ENCODE assay signal across 8 cellular contexts in the genomic region with DNA sequence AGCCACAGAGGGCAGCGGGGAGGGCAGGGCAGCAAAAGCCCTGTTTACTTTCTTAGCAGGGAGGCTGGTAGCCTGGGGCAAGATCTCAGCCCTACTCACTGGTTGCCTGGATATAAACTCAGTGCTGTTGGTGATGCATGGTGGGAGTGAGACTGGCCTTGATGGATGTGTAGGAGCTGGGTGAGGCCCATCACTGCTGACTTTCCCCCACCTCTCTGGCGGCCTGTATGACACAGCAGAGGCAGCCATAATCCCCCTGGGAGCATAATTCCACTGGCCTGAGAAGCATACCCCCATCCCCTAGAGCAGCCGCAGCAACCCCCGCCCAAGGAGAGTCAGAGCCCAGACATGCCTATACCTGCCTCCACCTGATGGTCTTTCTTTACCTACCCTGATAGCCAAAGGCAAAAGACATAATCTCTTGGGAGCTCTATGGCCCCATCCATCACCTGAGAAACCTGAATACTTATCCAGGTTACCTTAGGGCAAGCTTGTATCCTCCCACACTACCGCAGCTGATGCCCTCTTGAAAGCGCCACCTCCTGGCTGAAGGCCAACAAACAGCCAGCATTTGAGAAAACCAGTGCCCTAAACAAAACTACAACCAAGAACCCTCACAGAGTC. TPM values are rescaled to one million over a fixed set of nuclear protein-coding genes. Genes with fewer than 3 reads are reported as not detected.
DNase-seq lines count a peak whose midpoint lies in the region; ATAC-seq, FAIRE-seq and TF ChIP-seq lines count a peak whose summit lies in the region.
"Had no signal": no experiment of that assay in that cellular context is flagged by ENCODE, and none has a peak within 500 bp of the region (broad histone marks: within the 10 kb centered on the region; RNA-seq: fewer than 3 reads in every experiment).

No MANE protein-coding gene starts in this region.

- DNase-seq in GM10248 (ENCODE audit: extremely low spot score) (no peak), SK-MEL-5 (ENCODE audit: low read depth, low spot score) (peak; percentile 45), mesothelial cell of epicardium (ENCODE audit: low spot score in 2 of 2, unreplicated experiment in 2 of 2) (peak in 1 of 2 experiments; percentile 18), heart right ventricle (no peak), H54 (ENCODE audit: insufficient read length, low spot score) (no peak)
- DNase-seq in Jurkat, Clone E6-1 (ENCODE audit: low read depth, low spot score), result peak; percentile 32

- no peak overlapping the region for H3K4me3 Mint-ChIP-seq in mesothelial cell of epicardium

- no peaks in the 10 kb centered on the region for H3K27me3 Mint-ChIP-seq in mesothelial cell of epicardium (ENCODE audit: low read depth)

- 68 to 86% methylated on average over 6 of the region's 6 CpGs for WGBS in heart right ventricle, 2 donors

- peaks cover 23% of the 10 kb centered on the region for H3K36me3 Mint-ChIP-seq in mesothelial cell of epicardium

- H3K27me3 ChIP-seq in heart right ventricle, result no peaks in the 10 kb centered on the region

- intact Hi-C loops in heart right ventricle (cut with DNase I), result no loop called here

- no peak overlapping the region for H3K27ac ChIP-seq in heart right ventricle

- H3K9me3 Mint-ChIP-seq in mesothelial cell of epicardium, result peaks cover 38% of the 10 kb centered on the region

- no peak for FAIRE-seq in H54 (lab: Jason Lieb, UNC)

- in situ Hi-C loops in SK-MEL-5 (cut with HindIII; ENCODE audit: low pct_unique_long_range_greater_than_20kb, low sequenced_read_pairs), result no loop called here

- TF ChIP-seq CTCF in GM10248 (IDR thresholded peaks at IDR 0.05; ENCODE audit: control extremely low read depth, extremely low read depth, low read depth, missing control alignments) (peak; percentile 17), mesothelial cell of epicardium (IDR thresholded peaks at IDR 0.05; ENCODE audit: unreplicated experiment) (no peak), heart right ventricle (IDR thresholded peaks at IDR 0.05) (no peak)

- CTCF ChIA-PET in GM10248 (lab: Yijun Ruan, JAX), result interaction anchor here (1.3 to 3.0 kb wide), 7 partner anchors 9 to 144 kb away, joined by 3 to 15 read pairs (median 5); no protein-coding TSS in a partner anchor

- H3K4me1 Mint-ChIP-seq in mesothelial cell of epicardium, result peaks cover 12% of the 10 kb centered on the region

- no peak for TF ChIP-seq POLR2A in H54 (IDR thresholded peaks at IDR 0.05; ENCODE audit: low read depth, low read length)

- peaks cover 0 to 22% (median 0%) of the 10 kb centered on the region in 11 donors for H3K9me3 ChIP-seq in heart right ventricle

- H3K27ac Mint-ChIP-seq in mesothelial cell of epicardium, result peak overlapping the region; percentile 54

- ATAC-seq in heart right ventricle, result no peak
- ATAC-seq in GM21423 (IDR thresholded peaks at IDR 0.05; ENCODE audit: unreplicated experiment), result no peak

- H3K4me1 ChIP-seq in heart right ventricle, result no peaks in the 10 kb centered on the region

- no peak overlapping the region for H3K4me3 ChIP-seq in Jurkat, Clone E6-1 (ENCODE audit: low read length)
- no peak overlapping the region for H3K4me3 ChIP-seq in heart right ventricle

- POLR2A ChIA-PET in GM10248 (lab: Yijun Ruan, JAX), result no interaction called here

- no peaks in the 10 kb centered on the region for H3K36me3 ChIP-seq in heart right ventricle

RNA-seq across cellular contexts. Expression of a gene that starts 59.3 kb away (rescaled TPM):
- not detected for polyA plus RNA-seq in Jurkat, Clone E6-1 (2012; ENCODE audit: insufficient read depth, insufficient read length)
- total RNA-seq in SK-MEL-5 (2014; rRNA removed; shearing (Covaris generic)), result 0.21 TPM in 1 of 2 replicates, not detected in the other
- not detected in 2 replicates for polyA plus RNA-seq in SK-MEL-5 (2015; cell fraction: cytosol; rRNA removed)
- polyA plus RNA-seq in SK-MEL-5 (2015; cell fraction: nucleus; rRNA removed), result not detected in 2 replicates
- total RNA-seq in mesothelial cell of epicardium (0.70 to 1.5 TPM (median 0.84 TPM) in 3 replicates), heart right ventricle (1 to 10 TPM in 4 of 10 donors, under 1 TPM in 6; 0.47 to 1.8 (median 0.86) TPM)
- under 1 TPM; 0.04 to 0.15 TPM for polyA plus RNA-seq in heart right ventricle
- total RNA-seq: glomerular endothelial cell had no signal

RNA-seq across cellular contexts. Expression of a gene that starts 59.4 kb away (rescaled TPM):
- polyA plus RNA-seq in Jurkat, Clone E6-1 (2012; ENCODE audit: insufficient read depth, insufficient read length), result 11.5 TPM
- 25.0 and 25.9 TPM in 2 replicates for total RNA-seq in SK-MEL-5 (2014; rRNA removed; shearing (Covaris generic))
- 25.9 and 31.7 TPM in 2 replicates for polyA plus RNA-seq in SK-MEL-5 (2015; cell fraction: cytosol; rRNA removed)
- 7.7 and 20.1 TPM in 2 replicates for polyA plus RNA-seq in SK-MEL-5 (2015; cell fraction: nucleus; rRNA removed)
- total RNA-seq in mesothelial cell of epicardium, result 14.3 to 20.7 TPM (median 17.5 TPM) in 3 replicates
- total RNA-seq in heart right ventricle, result 10 to 100 TPM; 44.2 to 67.6 (median 52.2) TPM
- 10 to 100 TPM; 28.1 to 37.2 TPM for polyA plus RNA-seq in heart right ventricle

Comparison
In these comparisons a context has a peak if more than half of its experiments do, and no peak if none do; other contexts are left out.
1. DNase-seq: peak in Jurkat, Clone E6-1 (single experiment) and SK-MEL-5 (single experiment); none in GM10248 (single experiment), heart right ventricle (0 of 2) and H54 (single experiment).